In genomic region chr1:236733654-236734053, GRCh38 we compare ENCODE assay signal across 28 cellular contexts. TPM values are rescaled to one million over a fixed set of nuclear protein-coding genes. Genes with fewer than 3 reads are reported as not detected.
A peak's percentile ranks its signal among the peaks of the same experiment; 100 is the strongest.
DNase-seq lines count a peak whose midpoint lies in the region; ATAC-seq and TF ChIP-seq lines count a peak whose summit lies in the region.
"Had no signal": no experiment of that assay in that cellular context is flagged by ENCODE, and none has a peak within 500 bp of the region (broad histone marks: within the 10 kb centered on the region; RNA-seq: fewer than 3 reads in every experiment).

No MANE protein-coding gene starts in this region.

- ATAC-seq in HG02610 (IDR thresholded peaks at IDR 0.05; ENCODE audit: unreplicated experiment) (peak; percentile 67), GM21423 (IDR thresholded peaks at IDR 0.05; ENCODE audit: unreplicated experiment) (no peak)
- ATAC-seq: Panc1; stimulated activated naive CD8-positive, alpha-beta T cell treated with anti-CD3 and anti-CD28 coated beads, Interleukin-15, Interleukin-2, amounts not matched to agents 100 U/mL and 50 U/mL, for 24 hours had no signal

- H3K27ac ChIP-seq in cardiac muscle cell (peak overlapping the region; percentile 16), ascending aorta (no peak overlapping the region)
- H3K27ac ChIP-seq: 22Rv1, breast epithelium, HL-60, SJSA1, thoracic aorta, vagina had no signal

- H3K36me3 ChIP-seq in cardiac muscle cell (peaks cover 90% of the 10 kb centered on the region), ascending aorta (peaks cover 26 to 60% of the 10 kb centered on the region in 2 donors)
- H3K36me3 ChIP-seq: breast epithelium, SJSA1, vagina had no signal

- H3K4me3 ChIP-seq in cardiac muscle cell (no peak overlapping the region), epithelial cell of proximal tubule (ENCODE audit: low read depth, low read length) (no peak overlapping the region), ascending aorta (no peak overlapping the region)
- H3K4me3 ChIP-seq: breast epithelium, heart left ventricle, SJSA1, thoracic aorta, vagina had no signal

- H3K9me3 ChIP-seq in cardiac muscle cell (ENCODE audit: low read depth), result no peaks in the 10 kb centered on the region
- H3K9me3 ChIP-seq in ascending aorta, result no peaks in the 10 kb centered on the region
- H3K9me3 ChIP-seq: breast epithelium, heart left ventricle, SJSA1, thoracic aorta, vagina had no signal

- H3K4me1 ChIP-seq in cardiac muscle cell (ENCODE audit: low read depth), result no peaks in the 10 kb centered on the region
- H3K4me1 ChIP-seq in ascending aorta, result no peaks in the 10 kb centered on the region
- H3K4me1 ChIP-seq: breast epithelium, SJSA1, vagina had no signal

- no peak for DNase-seq in cardiac muscle cell (ENCODE audit: low read depth in 1 of 2, low spot score in 1 of 2)
- no peak for DNase-seq in cardiac septum (ENCODE audit: low spot score)
- DNase-seq in epithelial cell of proximal tubule (ENCODE audit: low read depth), result peak; percentile 69
- peak; percentile 83 for DNase-seq in renal cortical epithelial cell (ENCODE audit: low read depth)
- no peak for DNase-seq in ascending aorta (ENCODE audit: low spot score in 2 of 2)
- no peak for DNase-seq in KBM-7
- DNase-seq: activated CD4-positive, alpha-beta T cell treated with anti-CD3 and anti-CD28 coated beads, Interleukin-2, amount 50 U/mL, for 4 hours; amniotic stem cell; CD4-positive, CD25-positive, alpha-beta regulatory T cell; effector CD4-positive, alpha-beta T cell; erythroblast; foreskin fibroblast; heart left ventricle; left cardiac atrium; NCI-H1417 treated with DMSO at 0.1 percent for 48 hours; NCI-H2081; NCI-H2227 treated with DMSO at 0.1 percent for 48 hours; posterior cingulate gyrus; stimulated activated naive CD8-positive, alpha-beta T cell treated with anti-CD3 and anti-CD28 coated beads, Interleukin-15, Interleukin-2, amounts not matched to agents 100 U/mL and 50 U/mL, for 24 hours had no signal

- no peak for TF ChIP-seq CTCF in cardiac muscle cell (IDR thresholded peaks at IDR 0.05; ENCODE audit: low read depth, low read length)
- TF ChIP-seq CTCF in epithelial cell of proximal tubule (conservative IDR thresholded peaks at IDR 0.05; ENCODE audit: low read depth, low read length), result no peak
- TF ChIP-seq CTCF in ascending aorta (IDR thresholded peaks at IDR 0.05), result no peak

- in situ Hi-C loops in KBM-7 (cut with MboI; ENCODE audit: low pct_unique_long_range_greater_than_20kb, low sequenced_read_pairs), result no loop called here

- H3K27me3 ChIP-seq in cardiac muscle cell (no peaks in the 10 kb centered on the region), ascending aorta (no peaks in the 10 kb centered on the region)
- H3K27me3 ChIP-seq: breast epithelium, heart left ventricle, SJSA1, vagina had no signal

- intact Hi-C loops in cardiac septum (cut with DNase I), result no loop called here
- intact Hi-C loops in ascending aorta (cut with DNase I), result no loop called here

RNA-seq across cellular contexts. Expression of gene ACTN2, which starts 47.4 kb away (rescaled TPM):
- 276 and 303 TPM in 2 replicates for total RNA-seq in cardiac muscle cell
- 785 and 814 TPM in 2 replicates for polyA plus RNA-seq in cardiac muscle cell
- total RNA-seq in cardiac septum, result 3,389 TPM
- 0.07 and 0.52 TPM in 2 replicates for total RNA-seq in epithelial cell of proximal tubule
- 0.05 TPM in 1 of 2 replicates, not detected in the other for total RNA-seq in renal cortical epithelial cell
- 10.5 TPM for total RNA-seq in ascending aorta
- total RNA-seq: CD4-positive, CD25-positive, alpha-beta regulatory T cell; SJSA1 had no signal
- polyA plus RNA-seq: CD4-positive, CD25-positive, alpha-beta regulatory T cell had no signal

Comparison
In these comparisons a context has a peak if more than half of its experiments do, and no peak if none do; other contexts are left out.
1. DNase-seq: peak in epithelial cell of proximal tubule (single experiment) and renal cortical epithelial cell (single experiment); none in cardiac muscle cell (0 of 2), cardiac septum (single experiment), ascending aorta (0 of 2) and KBM-7 (single experiment).
2. RNA of gene ACTN2, which starts 47.4 kb away (total RNA-seq): 3,389 TPM in cardiac septum (single experiment) and 276 to 303 TPM in cardiac muscle cell; 10.5 TPM in ascending aorta (single experiment), 0.07 to 0.52 TPM in epithelial cell of proximal tubule and 0.05 TPM in renal cortical epithelial cell; every median in the first group is over 10 times any median in the second.